ENCODE assay signal across 23 cellular contexts in the genomic region with DNA sequence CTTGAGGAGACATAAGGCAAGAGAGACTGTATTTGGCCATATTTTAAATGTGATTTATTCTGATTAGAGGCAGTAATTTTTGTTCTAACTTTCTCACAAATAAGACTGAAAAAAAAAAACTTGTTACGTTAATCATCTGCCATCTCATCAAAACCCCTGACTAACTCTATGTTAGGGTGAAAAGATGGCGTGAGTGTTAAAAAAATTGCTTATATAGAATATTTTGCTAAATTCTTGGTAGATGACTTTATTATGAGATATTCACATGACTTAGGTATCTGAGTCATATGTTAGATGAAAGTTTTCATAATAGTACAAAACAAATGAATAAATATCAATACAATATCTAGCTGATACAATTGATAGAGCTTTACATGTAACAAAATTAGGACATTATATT.
DNase-seq lines count a peak whose midpoint lies in the region; ATAC-seq and TF ChIP-seq lines count a peak whose summit lies in the region.
"Had no signal": no experiment of that assay in that cellular context is flagged by ENCODE, and none has a peak within 500 bp of the region (broad histone marks: within the 10 kb centered on the region; RNA-seq: fewer than 3 reads in every experiment).

No MANE protein-coding gene starts in this region.

- no peaks in the 10 kb centered on the region for H3K4me1 Mint-ChIP-seq in activated CD8-positive, alpha-beta T cell treated with anti-CD3 and anti-CD28 coated beads for 36 hours (ENCODE audit: low read depth)
- H3K4me1 Mint-ChIP-seq: CD14-positive monocyte; CD4-positive, alpha-beta memory T cell; CD4-positive, CD25-positive, alpha-beta regulatory T cell; CD8-positive, alpha-beta memory T cell had no signal

- H3K36me3 Mint-ChIP-seq in activated CD8-positive, alpha-beta T cell treated with anti-CD3 and anti-CD28 coated beads for 36 hours (ENCODE audit: low read depth): no peaks in the 10 kb centered on the region
- H3K36me3 Mint-ChIP-seq: CD14-positive monocyte; CD4-positive, alpha-beta memory T cell; CD4-positive, CD25-positive, alpha-beta regulatory T cell; CD8-positive, alpha-beta memory T cell had no signal

- DNase-seq in GM23248 (peak; percentile 1), RKO (ENCODE audit: low spot score) (peak; percentile 12), iris pigment epithelial cell (ENCODE audit: low read depth) (peak; percentile 2), NCI-H510A treated with DMSO at 0.1 percent for 48 hours (lab: John Stamatoyannopoulos, UW) (no peak), NCI-H2227 (lab: John Stamatoyannopoulos, UW; ENCODE audit: unreplicated experiment) (no peak)
- no peak for DNase-seq in activated CD8-positive, alpha-beta T cell treated with anti-CD3 and anti-CD28 coated beads for 36 hours
- DNase-seq: 8988T; ACHN; BE2C; C1 segment of cervical spinal cord; CD4-positive, alpha-beta memory T cell; CD4-positive, CD25-positive, alpha-beta regulatory T cell; CD8-positive, alpha-beta memory T cell; COR-L47; DMS 273 treated with DMSO at 0.1 percent for 48 hours; DMS153; DMS53; DMS79; DND-41; EL; GF-D8 had no signal

- H4K20me1 ChIP-seq in GM23248 (ENCODE audit: insufficient read depth): no peaks in the 10 kb centered on the region
- H4K20me1 ChIP-seq: BLaER1 had no signal

- POLR2A ChIA-PET in activated CD8-positive, alpha-beta T cell treated with anti-CD3 and anti-CD28 coated beads for 36 hours (lab: Charles Lee): no interaction called here

- H3K27me3 Mint-ChIP-seq in activated CD8-positive, alpha-beta T cell treated with anti-CD3 and anti-CD28 coated beads for 36 hours: no peaks in the 10 kb centered on the region
- H3K27me3 Mint-ChIP-seq: CD4-positive, alpha-beta memory T cell; CD4-positive, CD25-positive, alpha-beta regulatory T cell had no signal

- no peaks in the 10 kb centered on the region for H3F3A ChIP-seq in GM23248 (ENCODE audit: insufficient read depth)

- no peaks in the 10 kb centered on the region for H3K27me3 ChIP-seq in GM23248 (replicated peaks; ENCODE audit: insufficient read depth)
- H3K27me3 ChIP-seq: BE2C, BLaER1 had no signal

- intact Hi-C loops in activated CD8-positive, alpha-beta T cell treated with anti-CD3 and anti-CD28 coated beads for 36 hours (cut with micrococcal nuclease): no loop called here

- no peaks in the 10 kb centered on the region for H3K4me1 ChIP-seq in GM23248 (ENCODE audit: insufficient read depth)
- H3K4me1 ChIP-seq: BE2C, BLaER1 had no signal

- no peaks in the 10 kb centered on the region for H3K79me2 ChIP-seq in GM23248 (ENCODE audit: insufficient read depth)

- no peak overlapping the region for H3K4me3 Mint-ChIP-seq in activated CD8-positive, alpha-beta T cell treated with anti-CD3 and anti-CD28 coated beads for 36 hours
- H3K4me3 Mint-ChIP-seq: CD14-positive monocyte; CD4-positive, alpha-beta memory T cell; CD4-positive, CD25-positive, alpha-beta regulatory T cell; CD8-positive, alpha-beta memory T cell had no signal

- H3K9ac ChIP-seq in GM23248: no peak overlapping the region
- H3K9ac ChIP-seq: BLaER1 had no signal

- H3K9me2 ChIP-seq in GM23248 (ENCODE audit: insufficient read depth): no peaks in the 10 kb centered on the region

- no peak for ATAC-seq in activated CD8-positive, alpha-beta T cell treated with anti-CD3 and anti-CD28 coated beads for 36 hours

- no peak overlapping the region for H3K4me2 ChIP-seq in GM23248 (ENCODE audit: unreplicated experiment)
- H3K4me2 ChIP-seq: BLaER1 had no signal

- in situ Hi-C loops in GM23248 (cut with MboI): no loop called here

- H3K4me3 ChIP-seq in GM23248: no peak overlapping the region
- H3K4me3 ChIP-seq: BLaER1 had no signal

- H3K9me3 Mint-ChIP-seq in activated CD8-positive, alpha-beta T cell treated with anti-CD3 and anti-CD28 coated beads for 36 hours: no peaks in the 10 kb centered on the region

- H3K27ac Mint-ChIP-seq in activated CD8-positive, alpha-beta T cell treated with anti-CD3 and anti-CD28 coated beads for 36 hours: no peak overlapping the region
- H3K27ac Mint-ChIP-seq: CD14-positive monocyte; CD4-positive, alpha-beta memory T cell; CD4-positive, CD25-positive, alpha-beta regulatory T cell; CD8-positive, alpha-beta memory T cell had no signal

- H2AFZ ChIP-seq in GM23248: no peak overlapping the region

- no peaks in the 10 kb centered on the region for H3K36me3 ChIP-seq in GM23248 (ENCODE audit: low read depth)
- H3K36me3 ChIP-seq: BE2C, BLaER1 had no signal

- no peak for TF ChIP-seq CTCF in activated CD8-positive, alpha-beta T cell treated with anti-CD3 and anti-CD28 coated beads for 36 hours (IDR thresholded peaks at IDR 0.05)

- CTCF ChIA-PET in activated CD8-positive, alpha-beta T cell treated with anti-CD3 and anti-CD28 coated beads for 36 hours (lab: Charles Lee): no interaction called here

- H3K9me3 ChIP-seq in GM23248 (ENCODE audit: low read depth): no peaks in the 10 kb centered on the region
- H3K9me3 ChIP-seq: BE2C, BLaER1 had no signal

- 18 to 20% methylated on average over 2 of the region's 2 CpGs for WGBS in GM23248 (ENCODE audit: low coverage in 1 of 2, low lambda C conversion rate in 2 of 2, missing lambda C conversion rate in 2 of 2), 2 experiments

- H3K27ac ChIP-seq in GM23248: no peak overlapping the region
- H3K27ac ChIP-seq: BLaER1 had no signal

Comparison
In these comparisons a context has a peak if more than half of its experiments do, and no peak if none do; other contexts are left out.
1. DNase-seq: peak in GM23248 (single experiment), RKO (single experiment) and iris pigment epithelial cell (single experiment); none in activated CD8-positive, alpha-beta T cell treated with anti-CD3 and anti-CD28 coated beads for 36 hours (single experiment), NCI-H510A treated with DMSO at 0.1 percent for 48 hours (single experiment) and NCI-H2227 (single experiment).